8 cellular contexts compared by ENCODE assay signal in genomic region chr12:110661337-110661972, GRCh38. TPM values are rescaled to one million over a fixed set of nuclear protein-coding genes. Genes with fewer than 3 reads are reported as not detected.
DNase-seq lines count a peak whose midpoint lies in the region; ATAC-seq, FAIRE-seq and TF ChIP-seq lines count a peak whose summit lies in the region.

No MANE protein-coding gene starts in this region.

- no peak overlapping the region for H3K27ac ChIP-seq in small intestine (ENCODE audit: low read depth in 1 of 2, low read length in 1 of 2)

- no peak for TF ChIP-seq POLR2A in erythroblast (IDR thresholded peaks at IDR 0.05; ENCODE audit: low read length)

- ATAC-seq in GM19438 (IDR thresholded peaks at IDR 0.05; ENCODE audit: low read depth, unreplicated experiment): peak; percentile 87
- peak; percentile 91 for ATAC-seq in HG03439 (IDR thresholded peaks at IDR 0.05; ENCODE audit: unreplicated experiment)

- no peak for DNase-seq in CD14-positive monocyte (ENCODE audit: low spot score)
- peak; percentile 55 for DNase-seq in activated T-cell treated with anti-CD3 and anti-CD28 coated beads for 48 hours (ENCODE audit: low read depth)
- DNase-seq in small intestine: peak; percentile 5
- DNase-seq in NCI-H146 treated with DMSO at 0.1 percent for 48 hours (lab: John Stamatoyannopoulos, UW; ENCODE audit: unreplicated experiment): no peak
- DNase-seq in DMS53 treated with DMSO at 0.1 percent for 48 hours (lab: John Stamatoyannopoulos, UW; ENCODE audit: unreplicated experiment): no peak
- no peak for DNase-seq in erythroblast (lab: John Stamatoyannopoulos, UW)

- H3K9me3 Mint-ChIP-seq in CD14-positive monocyte: peaks cover 0 to 12% (median 7%) of the 10 kb centered on the region in 7 donors

- H3K36me3 Mint-ChIP-seq in CD14-positive monocyte: peaks cover 72 to 92% of the 10 kb centered on the region in 2 donors

- peaks cover 31% of the 10 kb centered on the region for H3K4me1 Mint-ChIP-seq in CD14-positive monocyte

- H3K4me1 ChIP-seq in small intestine (ENCODE audit: control insufficient read depth in 2 of 2, insufficient read depth in 1 of 2, low read depth in 1 of 2, low read length in 1 of 2): no peaks in the 10 kb centered on the region

- peaks cover 0 to 2% (median 0%) of the 10 kb centered on the region in 3 donors for H3K27me3 Mint-ChIP-seq in CD14-positive monocyte (ENCODE audit: low read depth in 3 of 3)

- peak overlapping the region; percentile 67 to 94 (median 88) for H3K27ac Mint-ChIP-seq in CD14-positive monocyte

- intact Hi-C loops in CD14-positive monocyte (cut with micrococcal nuclease): no loop called here

- TF ChIP-seq CTCF in CD14-positive monocyte (IDR thresholded peaks at IDR 0.05): no peak

- FAIRE-seq in small intestine (lab: Jason Lieb, UNC): no peak

- no peaks in the 10 kb centered on the region for H3K36me3 ChIP-seq in small intestine (ENCODE audit: control insufficient read depth in 2 of 2, insufficient read depth in 2 of 2, low read length in 2 of 2)

- H3K9me3 ChIP-seq in small intestine (ENCODE audit: control insufficient read depth, low read depth): no peaks in the 10 kb centered on the region

- H3K4me3 ChIP-seq in small intestine (ENCODE audit: low read depth in 1 of 2, low read length in 2 of 2): no peak overlapping the region

- H3K4me3 Mint-ChIP-seq in CD14-positive monocyte: peak overlapping the region; percentile 66 to 79

- 56 to 78% (median 64%) methylated on average over 23 of the region's 23 CpGs for WGBS in small intestine, 3 donors

- no peaks in the 10 kb centered on the region for H3K27me3 ChIP-seq in small intestine (ENCODE audit: control insufficient read depth in 2 of 2, insufficient read depth in 2 of 2, low read length in 2 of 2)

RNA-seq across cellular contexts. Expression of gene HVCN1, which starts 27.5 kb away (rescaled TPM):
- polyA plus RNA-seq in CD14-positive monocyte: 100 to 1,000 TPM; 121 to 167 TPM
- 1 to 10 TPM; 1.9 to 4.5 (median 2.5) TPM for polyA plus RNA-seq in small intestine

RNA-seq across cellular contexts. Expression of gene TCTN1, which starts 47.5 kb away (rescaled TPM):
- 1 to 10 TPM; 4.5 to 6.1 TPM for polyA plus RNA-seq in CD14-positive monocyte
- polyA plus RNA-seq in small intestine: 1 to 10 TPM in 2 of 3 donors, under 1 TPM in 1; 0.67 to 5.5 (median 1.6) TPM

Comparison
In these comparisons a context has a peak if more than half of its experiments do, and no peak if none do; other contexts are left out.
1. DNase-seq: peak in activated T-cell treated with anti-CD3 and anti-CD28 coated beads for 48 hours (single experiment) and small intestine (single experiment); none in CD14-positive monocyte (single experiment), NCI-H146 treated with DMSO at 0.1 percent for 48 hours (single experiment), DMS53 treated with DMSO at 0.1 percent for 48 hours (single experiment) and erythroblast (0 of 2).
2. RNA of gene HVCN1, which starts 27.5 kb away (polyA plus RNA-seq): 121 to 167 TPM in CD14-positive monocyte; 1.9 to 4.5 TPM in small intestine; every median in the first group is over 10 times any median in the second.